Comparison of ENCODE assay signal across 21 cellular contexts in the genomic region with DNA sequence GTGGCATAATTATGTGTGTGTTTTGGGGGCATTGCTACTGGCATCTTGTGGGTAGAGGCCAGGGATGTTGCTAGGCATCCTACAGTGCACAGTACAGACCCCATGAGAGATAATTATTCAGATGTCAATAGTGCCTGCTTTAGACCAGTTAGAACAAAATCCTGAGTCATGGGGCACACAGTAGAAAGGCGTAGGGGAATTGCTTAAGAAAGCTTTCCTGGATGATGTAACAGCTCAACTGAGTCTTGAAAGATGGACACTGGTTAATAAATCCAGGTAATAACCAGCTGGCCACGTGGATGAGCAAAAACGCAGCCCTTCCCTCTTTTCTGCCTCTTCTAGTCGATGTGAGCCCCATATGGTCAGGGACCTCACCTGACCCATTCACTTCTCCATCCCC. TPM values are rescaled to one million over a fixed set of nuclear protein-coding genes. Genes with fewer than 3 reads are reported as not detected.
A peak's percentile ranks its signal among the peaks of the same experiment; 100 is the strongest.
DNase-seq lines count a peak whose midpoint lies in the region; FAIRE-seq and TF ChIP-seq lines count a peak whose summit lies in the region.
"Had no signal": no experiment of that assay in that cellular context is flagged by ENCODE, and none has a peak within 500 bp of the region (broad histone marks: within the 10 kb centered on the region; RNA-seq: fewer than 3 reads in every experiment).

No MANE protein-coding gene starts in this region.

- no peaks in the 10 kb centered on the region for H3K79me2 ChIP-seq in GM23248 (ENCODE audit: insufficient read depth)

- H3K4me1 ChIP-seq in GM23248 (ENCODE audit: insufficient read depth): no peaks in the 10 kb centered on the region

- DNase-seq in GM23248: peak; percentile 36
- DNase-seq in NCI-H69 (lab: John Stamatoyannopoulos, UW): peak; percentile 11
- peak; percentile 81 for DNase-seq in bronchial epithelial cell (ENCODE audit: low read depth)
- peak; percentile 49 for DNase-seq in iris pigment epithelial cell (ENCODE audit: low read depth)
- DNase-seq in NCI-H2227 treated with DMSO at 0.1 percent for 48 hours (lab: John Stamatoyannopoulos, UW): no peak
- no peak for DNase-seq in activated T-cell treated with anti-CD3 and anti-CD28 coated beads, Interleukin-2, amount 50 U/mL, for 1 hour
- DNase-seq in KBM-7: no peak
- DNase-seq: ACHN, COR-L47, GF-D8, MM.1S, NCI-H1417 treated with DMSO at 0.1 percent for 48 hours, NCI-H1930, NCI-H2171, NCI-H446 treated with DMSO at 0.1 percent for 48 hours, NCI-H748 treated with DMSO at 0.1 percent for 48 hours, Right ventricle myocardium superior had no signal

- H3K27ac ChIP-seq in GM23248: no peak overlapping the region

- 28 to 31% methylated on average over 4 of the region's 4 CpGs for WGBS in GM23248 (ENCODE audit: low coverage in 1 of 2, low lambda C conversion rate in 2 of 2, missing lambda C conversion rate in 2 of 2), 2 experiments

- FAIRE-seq in bronchial epithelial cell (lab: Jason Lieb, UNC): no peak
- FAIRE-seq: GM12891, GM18507, H1, HepG2 had no signal

- H3K27me3 ChIP-seq in GM23248 (replicated peaks; ENCODE audit: insufficient read depth) (peaks cover 41% of the 10 kb centered on the region), bronchial epithelial cell (ENCODE audit: control insufficient read depth, insufficient read depth, low read length) (no peaks in the 10 kb centered on the region)

- no peak overlapping the region for H3K4me2 ChIP-seq in GM23248 (ENCODE audit: unreplicated experiment)

- in situ Hi-C loops in GM23248 (cut with MboI): no loop called here
- in situ Hi-C loops in KBM-7 (cut with MboI; ENCODE audit: low pct_unique_long_range_greater_than_20kb, low sequenced_read_pairs): no loop called here

- H3K9me3 ChIP-seq in GM23248 (ENCODE audit: low read depth): no peaks in the 10 kb centered on the region

- H2AFZ ChIP-seq in GM23248: no peak overlapping the region

- no peak overlapping the region for H3K9ac ChIP-seq in GM23248

- H3K9me2 ChIP-seq in GM23248 (ENCODE audit: insufficient read depth): no peaks in the 10 kb centered on the region

- no peak overlapping the region for H3K4me3 ChIP-seq in GM23248
- no peak overlapping the region for H3K4me3 ChIP-seq in bronchial epithelial cell (ENCODE audit: low read depth, low read length)

- no peaks in the 10 kb centered on the region for H4K20me1 ChIP-seq in GM23248 (ENCODE audit: insufficient read depth)

- TF ChIP-seq CTCF in bronchial epithelial cell (IDR thresholded peaks at IDR 0.05; ENCODE audit: insufficient read depth, low read length, severe bottlenecking): no peak

- H3K36me3 ChIP-seq in GM23248 (ENCODE audit: low read depth) (no peaks in the 10 kb centered on the region), bronchial epithelial cell (ENCODE audit: control insufficient read depth, insufficient read depth, low read length) (no peaks in the 10 kb centered on the region)

- no peaks in the 10 kb centered on the region for H3F3A ChIP-seq in GM23248 (ENCODE audit: insufficient read depth)

RNA-seq across cellular contexts. Expression of gene KCNB1, which starts 51.1 kb away (rescaled TPM):
- 0.11 TPM in 1 of 2 replicates, not detected in the other for total RNA-seq in GM23248 (2014; rRNA removed; shearing (Covaris generic))
- polyA plus RNA-seq in GM23248 (2016; fragmentation: Nextera tagmentation; extraction: Ambion mirVana): 0.13 TPM in 1 of 2 replicates, not detected in the other
- not detected in 2 replicates for total RNA-seq in bronchial epithelial cell
- polyA plus RNA-seq: HepG2 had no signal

Comparison
In these comparisons a context has a peak if more than half of its experiments do, and no peak if none do; other contexts are left out.
1. DNase-seq: peak in GM23248 (single experiment), NCI-H69 (single experiment), bronchial epithelial cell (single experiment) and iris pigment epithelial cell (single experiment); none in NCI-H2227 treated with DMSO at 0.1 percent for 48 hours (single experiment), activated T-cell treated with anti-CD3 and anti-CD28 coated beads, Interleukin-2, amount 50 U/mL, for 1 hour (single experiment) and KBM-7 (single experiment).